Comparison of ENCODE assay signal across 25 cellular contexts in the genomic region with DNA sequence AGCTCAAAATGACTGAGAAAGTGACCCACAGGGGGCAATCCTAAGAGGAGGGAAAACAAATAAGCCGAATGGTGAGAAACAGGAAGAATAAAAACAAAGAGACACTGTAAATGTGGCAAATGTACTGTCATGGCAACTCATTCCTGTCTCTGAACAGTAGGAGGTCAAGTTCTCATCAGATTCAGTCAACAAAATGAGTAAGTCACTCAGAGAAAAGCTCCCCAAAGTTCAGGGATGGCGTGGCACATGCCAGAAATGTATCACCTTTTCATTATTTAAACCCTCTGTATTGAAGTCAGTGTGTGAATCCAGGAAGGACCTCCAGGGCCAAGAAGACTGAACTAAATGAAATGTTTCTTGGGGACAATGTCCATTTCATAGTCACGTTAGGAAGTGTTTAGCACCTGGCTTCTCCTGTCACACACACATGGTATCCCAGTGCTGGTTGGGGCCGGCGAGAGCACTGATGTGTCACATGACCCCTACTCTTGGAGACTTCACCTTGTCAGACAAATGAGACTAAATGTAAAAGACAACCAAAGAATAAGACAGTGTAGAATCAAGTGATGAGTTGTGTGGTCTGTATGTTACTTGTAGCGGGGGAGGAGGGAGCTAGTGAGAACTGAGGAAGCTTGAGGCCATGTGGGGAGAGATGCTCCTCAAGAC. TPM values are rescaled to one million over a fixed set of nuclear protein-coding genes. Genes with fewer than 3 reads are reported as not detected.
A peak's percentile ranks its signal among the peaks of the same experiment; 100 is the strongest.
DNase-seq lines count a peak whose midpoint lies in the region; ATAC-seq, FAIRE-seq and TF ChIP-seq lines count a peak whose summit lies in the region.
"Had no signal": no experiment of that assay in that cellular context is flagged by ENCODE, and none has a peak within 500 bp of the region (broad histone marks: within the 10 kb centered on the region; RNA-seq: fewer than 3 reads in every experiment).

No MANE protein-coding gene starts in this region.

- DNase-seq in GM12891 (ENCODE audit: insufficient read length, low spot score): no peak
- no peak for DNase-seq in bronchial epithelial cell (ENCODE audit: low read depth)
- no peak for DNase-seq in stimulated activated naive B cell treated with anti-CD40 and anti-IgM and Interleukin-4, amounts not matched to agents 10 μg/mL and 1 μg/mL and 100 μg/mL, for 72 hours
- DNase-seq in NCI-H146 (lab: John Stamatoyannopoulos, UW): no peak
- DNase-seq in epidermal melanocyte (ENCODE audit: insufficient read length, low spot score): no peak
- no peak for DNase-seq in NCI-H2029 treated with DMSO at 0.1 percent for 48 hours (lab: John Stamatoyannopoulos, UW)
- DNase-seq: Caco-2; CD4-positive, CD25-positive, alpha-beta regulatory T cell; DMS153; H7; KBM-7; NCI-H1092; NCI-H1436; NCI-H1930; NCI-H226; NCI-H510A treated with DMSO at 0.1 percent for 48 hours; NCI-H82; OCI-M1; SJCRH30; T-cell had no signal

- H3K4me3 Mint-ChIP-seq in IgD-negative memory B cell: peak overlapping the region in 2 of 4 donors; percentile 34 to 85
- peak overlapping the region in 1 of 2 donors; percentile 56 for H3K4me3 Mint-ChIP-seq in stimulated activated naive B cell treated with anti-CD40 and anti-IgM and Interleukin-4, amounts not matched to agents 10 μg/mL and 1 μg/mL and 100 μg/mL, for 72 hours
- H3K4me3 Mint-ChIP-seq: CD4-positive, CD25-positive, alpha-beta regulatory T cell; T-cell had no signal

- peaks cover 3% of the 10 kb centered on the region for H3K36me3 Mint-ChIP-seq in IgD-negative memory B cell
- peaks cover 1 to 20% of the 10 kb centered on the region in 2 donors for H3K36me3 Mint-ChIP-seq in stimulated activated naive B cell treated with anti-CD40 and anti-IgM and Interleukin-4, amounts not matched to agents 10 μg/mL and 1 μg/mL and 100 μg/mL, for 72 hours
- H3K36me3 Mint-ChIP-seq: CD4-positive, CD25-positive, alpha-beta regulatory T cell; T-cell had no signal

- TF ChIP-seq CTCF in bronchial epithelial cell (IDR thresholded peaks at IDR 0.05; ENCODE audit: insufficient read depth, low read length, severe bottlenecking): no peak

- no peak overlapping the region for H3K4me3 ChIP-seq in bronchial epithelial cell (ENCODE audit: low read depth, low read length)
- H3K4me3 ChIP-seq: A549, SJCRH30 had no signal

- FAIRE-seq in GM12891 (lab: Jason Lieb, UNC): peak; percentile 43
- FAIRE-seq in bronchial epithelial cell (lab: Jason Lieb, UNC): peak; percentile 75
- FAIRE-seq: A549, G401.6, RCC 7860 had no signal

- peaks cover 3% of the 10 kb centered on the region for H3K27me3 Mint-ChIP-seq in IgD-negative memory B cell
- H3K27me3 Mint-ChIP-seq in stimulated activated naive B cell treated with anti-CD40 and anti-IgM and Interleukin-4, amounts not matched to agents 10 μg/mL and 1 μg/mL and 100 μg/mL, for 72 hours: peaks cover 0 to 12% of the 10 kb centered on the region in 2 donors

- H3K36me3 ChIP-seq in bronchial epithelial cell (ENCODE audit: control insufficient read depth, insufficient read depth, low read length): no peaks in the 10 kb centered on the region
- H3K36me3 ChIP-seq: SJCRH30 had no signal

- peaks cover 13 to 39% (median 29%) of the 10 kb centered on the region in 3 donors for H3K4me1 Mint-ChIP-seq in IgD-negative memory B cell
- H3K4me1 Mint-ChIP-seq in stimulated activated naive B cell treated with anti-CD40 and anti-IgM and Interleukin-4, amounts not matched to agents 10 μg/mL and 1 μg/mL and 100 μg/mL, for 72 hours: peaks cover 36 to 42% of the 10 kb centered on the region in 2 donors
- H3K4me1 Mint-ChIP-seq: T-cell had no signal

- no peaks in the 10 kb centered on the region for H3K27me3 ChIP-seq in bronchial epithelial cell (ENCODE audit: control insufficient read depth, insufficient read depth, low read length)
- H3K27me3 ChIP-seq: SJCRH30 had no signal

- no peak for TF ChIP-seq POLR2A in GM12891 (IDR thresholded peaks at IDR 0.05; ENCODE audit: low read depth, low read length)

- peak overlapping the region; percentile 12 to 74 (median 73) for H3K27ac Mint-ChIP-seq in IgD-negative memory B cell
- peak overlapping the region; percentile 74 for H3K27ac Mint-ChIP-seq in stimulated activated naive B cell treated with anti-CD40 and anti-IgM and Interleukin-4, amounts not matched to agents 10 μg/mL and 1 μg/mL and 100 μg/mL, for 72 hours
- H3K27ac Mint-ChIP-seq: CD4-positive, CD25-positive, alpha-beta regulatory T cell; T-cell had no signal

- H3K9me3 Mint-ChIP-seq in IgD-negative memory B cell: no peaks in the 10 kb centered on the region
- peaks cover 0 to 2% of the 10 kb centered on the region in 2 donors for H3K9me3 Mint-ChIP-seq in stimulated activated naive B cell treated with anti-CD40 and anti-IgM and Interleukin-4, amounts not matched to agents 10 μg/mL and 1 μg/mL and 100 μg/mL, for 72 hours
- H3K9me3 Mint-ChIP-seq: CD4-positive, CD25-positive, alpha-beta regulatory T cell; T-cell had no signal

- ATAC-seq in stimulated activated naive B cell treated with anti-CD40 and anti-IgM and Interleukin-4, amounts not matched to agents 10 μg/mL and 1 μg/mL and 100 μg/mL, for 72 hours (replicated peaks): no peak
- ATAC-seq: A549, T-cell had no signal

TF ChIP-seq in GM12891, 5 proteins besides CTCF, POLR2A, EP300 and RAD21:
- TF ChIP-seq TAF1 (IDR thresholded peaks at IDR 0.05; ENCODE audit: low read depth, low read length) (no peak), POLR2AphosphoS5 (IDR thresholded peaks at IDR 0.05; ENCODE audit: low read depth, low read length) (no peak), PAX5 (IDR thresholded peaks at IDR 0.05; ENCODE audit: insufficient read depth, low read length, severe bottlenecking) (no peak), POU2F2 (IDR thresholded peaks at IDR 0.05; ENCODE audit: low read depth, low read length) (0 out of 2 replicates have a peak, but pooled peaks have one; percentile 22), SPI1 (IDR thresholded peaks at IDR 0.05; ENCODE audit: low read depth, low read length) (no peak)

RNA-seq across cellular contexts. Expression of gene CNR1, which starts 20.7 kb away (rescaled TPM):
- polyA plus RNA-seq in GM12891 (2012; ENCODE audit: low read depth, missing spikeins): 2.9 TPM
- polyA plus RNA-seq in IgD-negative memory B cell: 2.5 TPM
- under 0.01 and 0.13 TPM in 2 replicates for total RNA-seq in bronchial epithelial cell
- total RNA-seq: Caco-2; CD4-positive, CD25-positive, alpha-beta regulatory T cell had no signal
- polyA plus RNA-seq: BJ; CD4-positive, CD25-positive, alpha-beta regulatory T cell had no signal
